In the genomic region with DNA sequence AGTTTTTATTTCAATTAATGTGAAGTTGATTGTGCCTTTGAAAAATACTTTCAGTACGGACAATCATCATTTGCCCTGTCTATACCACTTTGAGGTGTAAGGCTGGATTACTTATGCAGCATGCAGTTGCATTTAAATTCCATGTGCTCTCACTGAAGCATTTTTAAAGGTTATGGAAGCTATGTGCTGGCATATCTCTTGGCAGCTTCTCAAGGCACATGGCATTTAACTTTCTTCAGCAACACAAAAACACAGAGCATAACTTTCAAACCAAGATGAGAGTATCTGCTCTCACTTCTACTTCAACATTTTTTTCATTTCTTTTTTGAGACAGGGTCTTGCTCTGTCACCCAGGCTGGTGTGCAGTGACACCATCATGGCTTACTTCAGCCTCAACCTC, we compare ENCODE assay signal across 25 cellular contexts.
A peak's percentile ranks its signal among the peaks of the same experiment; 100 is the strongest.
DNase-seq lines count a peak whose midpoint lies in the region; ATAC-seq and TF ChIP-seq lines count a peak whose summit lies in the region.
"Had no signal": no experiment of that assay in that cellular context is flagged by ENCODE, and none has a peak within 500 bp of the region (broad histone marks: within the 10 kb centered on the region; RNA-seq: fewer than 3 reads in every experiment).

No MANE protein-coding gene starts in this region.

- H3K27ac ChIP-seq in HEK293 (ENCODE audit: extremely low read depth, low read depth, low read length): no peak overlapping the region

- H3K27ac Mint-ChIP-seq in activated CD4-positive, alpha-beta T cell treated with anti-CD3 and anti-CD28 coated beads, Interleukin-2, amount 10 ng/mL, durations not matched to agents 7 days and 5 days: peak overlapping the region; percentile 58
- H3K27ac Mint-ChIP-seq: activated naive CD4-positive, alpha-beta T cell treated with anti-CD3 and anti-CD28 coated beads, Interleukin-2, amount 10 ng/mL, durations not matched to agents 7 days and 5 days; endodermal cell; memory B cell; naive B cell; T-cell had no signal

- ATAC-seq in GM21390 (IDR thresholded peaks at IDR 0.05; ENCODE audit: unreplicated experiment): no peak
- ATAC-seq: T-cell had no signal

- no peaks in the 10 kb centered on the region; a peak in 1 of 3 replicates for H3K36me3 ChIP-seq in HEK293 (ENCODE audit: control insufficient read depth in 2 of 2, insufficient read depth in 1 of 2, low read length in 2 of 2)
- H3K36me3 ChIP-seq: BE2C, tibial nerve had no signal

- no peak overlapping the region for H3K4me3 Mint-ChIP-seq in activated CD4-positive, alpha-beta T cell treated with anti-CD3 and anti-CD28 coated beads, Interleukin-2, amount 10 ng/mL, durations not matched to agents 7 days and 5 days
- H3K4me3 Mint-ChIP-seq: activated naive CD4-positive, alpha-beta T cell treated with anti-CD3 and anti-CD28 coated beads, Interleukin-2, amount 10 ng/mL, durations not matched to agents 7 days and 5 days; endodermal cell; memory B cell; naive B cell; T-cell had no signal

- POLR2A ChIA-PET in activated CD4-positive, alpha-beta T cell treated with anti-CD3 and anti-CD28 coated beads, Interleukin-2, amount 10 ng/mL, durations not matched to agents 7 days and 5 days (lab: Charles Lee): no interaction called here
- POLR2A ChIA-PET in HEK293 (lab: Yijun Ruan, JAX): no interaction called here

- no peak overlapping the region for H3K4me3 ChIP-seq in HEK293 (ENCODE audit: low read depth, low read length)
- H3K4me3 ChIP-seq: tibial nerve had no signal

- no peak for DNase-seq in activated CD4-positive, alpha-beta T cell treated with anti-CD3 and anti-CD28 coated beads, Interleukin-2, amount 10 ng/mL, durations not matched to agents 7 days and 5 days
- no peak for DNase-seq in activated CD4-positive, alpha-beta T cell treated with anti-CD3 and anti-CD28 coated beads, Interleukin-2, amount 50 U/mL, for 1 hour
- DNase-seq in amniotic epithelial cell (ENCODE audit: low read depth) (peak; percentile 79), fibroblast of peridontal ligament (ENCODE audit: extremely low read depth) (peak; percentile 58), kidney glomerular epithelial cell (lab: John Stamatoyannopoulos, UW) (no peak)
- no peak for DNase-seq in stimulated activated CD8-positive, alpha-beta memory T cell treated with anti-CD3 and anti-CD28 coated beads, Interleukin-4, amount 100 ng/mL, for 48 hours
- DNase-seq: 8988T; activated CD4-positive, alpha-beta T cell treated with anti-CD3 and anti-CD28 coated beads for 1 hour; activated naive CD4-positive, alpha-beta T cell treated with anti-CD3 and anti-CD28 coated beads, Interleukin-2, amount 10 ng/mL, durations not matched to agents 7 days and 5 days; activated T-cell treated with anti-CD3 and anti-CD28 coated beads, Interleukin-2, amount 50 U/mL, for 48 hours; BE2C; cortex of kidney; DMS79; endodermal cell; naive B cell; NCI-H187; NCI-H748 treated with DMSO at 0.1 percent for 48 hours; nucleus accumbens; stimulated activated CD4-positive, alpha-beta T cell treated with anti-CD3 and anti-CD28 coated beads, Interleukin-2, amount 100 ng/mL, for 48 hours; stimulated activated naive CD4-positive, alpha-beta T cell; T-cell had no signal

- H3K27me3 Mint-ChIP-seq in activated CD4-positive, alpha-beta T cell treated with anti-CD3 and anti-CD28 coated beads, Interleukin-2, amount 10 ng/mL, durations not matched to agents 7 days and 5 days: no peaks in the 10 kb centered on the region
- H3K27me3 Mint-ChIP-seq: activated naive CD4-positive, alpha-beta T cell treated with anti-CD3 and anti-CD28 coated beads, Interleukin-2, amount 10 ng/mL, durations not matched to agents 7 days and 5 days; memory B cell; naive B cell; T-cell had no signal

- H3K4me1 ChIP-seq in HEK293 (ENCODE audit: control insufficient read depth, insufficient read depth, low read length): peaks cover 4% of the 10 kb centered on the region; the same call in 1 of the 2 replicates
- H3K4me1 ChIP-seq: BE2C had no signal

- peaks cover 5% of the 10 kb centered on the region for H3K4me1 Mint-ChIP-seq in activated CD4-positive, alpha-beta T cell treated with anti-CD3 and anti-CD28 coated beads, Interleukin-2, amount 10 ng/mL, durations not matched to agents 7 days and 5 days
- H3K4me1 Mint-ChIP-seq: endodermal cell, memory B cell, naive B cell had no signal

- H3K9me3 Mint-ChIP-seq in activated CD4-positive, alpha-beta T cell treated with anti-CD3 and anti-CD28 coated beads, Interleukin-2, amount 10 ng/mL, durations not matched to agents 7 days and 5 days: peaks cover 11% of the 10 kb centered on the region
- H3K9me3 Mint-ChIP-seq: memory B cell had no signal

- TF ChIP-seq CTCF in HEK293 (tag by site-specific recombination; IDR thresholded peaks at IDR 0.05): no peak

- H3K9me3 ChIP-seq in HEK293 (ENCODE audit: control insufficient read depth, insufficient read depth, low read depth, low read length): no peaks in the 10 kb centered on the region
- H3K9me3 ChIP-seq: BE2C had no signal

- CTCF ChIA-PET in activated CD4-positive, alpha-beta T cell treated with anti-CD3 and anti-CD28 coated beads, Interleukin-2, amount 10 ng/mL, durations not matched to agents 7 days and 5 days (lab: Charles Lee): no interaction called here
- CTCF ChIA-PET in HEK293 (lab: Yijun Ruan, JAX): no interaction called here

- peaks cover 11% of the 10 kb centered on the region for H3K36me3 Mint-ChIP-seq in activated CD4-positive, alpha-beta T cell treated with anti-CD3 and anti-CD28 coated beads, Interleukin-2, amount 10 ng/mL, durations not matched to agents 7 days and 5 days (ENCODE audit: low read depth)
- H3K36me3 Mint-ChIP-seq: naive B cell, T-cell had no signal

TF ChIP-seq in HEK293, 187 proteins besides CTCF, POLR2A, EP300 and RAD21:
- peak; percentile 81 for TF ChIP-seq PRDM1 (tag by site-specific recombination; IDR thresholded peaks at IDR 0.05)
- no peak for TF ChIP-seq ZNF707 (tag by site-specific recombination; IDR thresholded peaks at IDR 0.05)
TF ChIP-seq in HEK293: peak in this region for 1.

Comparison
In these comparisons a context has a peak if more than half of its experiments do, and no peak if none do; other contexts are left out.
1. DNase-seq: peak in amniotic epithelial cell (single experiment) and fibroblast of peridontal ligament (single experiment); none in activated CD4-positive, alpha-beta T cell treated with anti-CD3 and anti-CD28 coated beads, Interleukin-2, amount 10 ng/mL, durations not matched to agents 7 days and 5 days (single experiment), activated CD4-positive, alpha-beta T cell treated with anti-CD3 and anti-CD28 coated beads, Interleukin-2, amount 50 U/mL, for 1 hour (single experiment), stimulated activated CD8-positive, alpha-beta memory T cell treated with anti-CD3 and anti-CD28 coated beads, Interleukin-4, amount 100 ng/mL, for 48 hours (single experiment) and kidney glomerular epithelial cell (single experiment).